ENCODE assay signal across 8 cellular contexts in the genomic region with DNA sequence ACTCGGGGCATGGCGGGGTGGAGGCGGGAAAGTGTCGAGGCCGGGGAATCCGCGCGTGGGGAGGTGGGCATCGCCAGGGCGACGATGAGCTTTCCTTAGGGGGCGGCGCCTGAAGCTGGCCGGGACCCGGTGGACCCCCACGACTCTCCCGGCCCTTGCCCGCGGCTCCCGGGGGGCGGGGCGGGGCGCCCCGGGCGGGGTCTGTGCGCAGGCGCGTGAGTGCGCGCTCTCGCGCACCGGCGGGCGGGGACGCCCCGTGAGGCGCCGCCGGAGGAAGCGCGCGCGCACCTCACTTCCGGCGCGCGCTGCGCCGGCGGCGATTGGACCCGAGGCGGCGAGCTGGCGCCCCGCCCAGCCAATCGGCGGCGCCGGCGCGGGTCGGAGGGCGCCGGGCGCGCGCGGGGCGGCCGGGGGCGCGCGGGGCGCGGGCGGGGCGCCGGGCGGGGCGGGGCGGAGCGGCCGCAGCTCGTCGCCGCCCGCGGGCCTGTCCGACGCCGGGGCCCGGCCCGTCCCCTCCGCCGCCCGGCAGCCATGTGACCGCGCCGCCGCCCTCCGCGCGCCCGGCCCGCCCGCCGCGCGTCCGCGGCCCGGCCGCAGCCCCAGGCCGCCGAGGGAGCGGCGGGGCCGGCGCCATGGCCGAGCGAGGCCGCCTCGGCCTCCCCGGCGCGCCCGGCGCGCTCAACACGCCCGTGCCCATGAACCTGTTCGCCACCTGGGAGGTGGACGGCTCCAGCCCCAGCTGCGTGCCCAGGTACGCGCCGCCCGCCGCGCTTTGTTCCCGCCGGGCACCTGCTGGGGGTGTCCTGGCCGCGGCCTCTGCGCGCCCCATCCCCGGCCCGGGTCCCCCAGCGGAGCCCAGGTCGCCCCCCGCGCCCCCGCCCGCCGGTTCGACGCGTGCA. TPM values are rescaled to one million over a fixed set of nuclear protein-coding genes. Genes with fewer than 3 reads are reported as not detected.
DNase-seq lines count a peak whose midpoint lies in the region; ATAC-seq lines count a peak whose summit lies in the region.

TSS of gene PACS2 (plus strand) at position 462 of the 899 bp plus-strand sequence. CDS start at position 633, 171 bp downstream.

- in situ Hi-C loops in ACHN (cut with HindIII; ENCODE audit: low pct_ligation_motif_present, low pct_unique_long_range_greater_than_20kb, low sequenced_read_pairs): no loop called here

- peak; percentile 58 for ATAC-seq in GM18858 (IDR thresholded peaks at IDR 0.05; ENCODE audit: unreplicated experiment)
- peak; percentile 52 for ATAC-seq in HG03095 (IDR thresholded peaks at IDR 0.05; ENCODE audit: unreplicated experiment)
- ATAC-seq in left lobe of liver: peak; percentile 90

- DNase-seq in ACHN: peak; percentile 86
- DNase-seq in NCI-H2227 treated with DMSO at 0.1 percent for 48 hours (lab: John Stamatoyannopoulos, UW): peak; percentile 49
- DNase-seq in activated CD4-positive, alpha-beta T cell treated with anti-CD3 and anti-CD28 coated beads for 48 hours: peak; percentile 77
- DNase-seq in dedifferentiated amniotic fluid mesenchymal stem cell (ENCODE audit: extremely low spot score): peak; percentile 63
- DNase-seq in left lobe of liver (ENCODE audit: low spot score): peak; percentile 80
- DNase-seq in stimulated activated CD4-positive, alpha-beta T cell treated with anti-CD3 and anti-CD28 coated beads, Interleukin-2, amount 100 ng/mL, for 24 hours: peak; percentile 76 to 79

RNA-seq across cellular contexts. Expression of gene PACS2, which starts in this region (rescaled TPM):
- 26.6 TPM for total RNA-seq in left lobe of liver

Comparison
In these comparisons a context has a peak if more than half of its experiments do, and no peak if none do; other contexts are left out.
1. Peak in every context shown above with its lines: DNase-seq and ATAC-seq.